11 cellular contexts compared by ENCODE assay signal in the genomic region with DNA sequence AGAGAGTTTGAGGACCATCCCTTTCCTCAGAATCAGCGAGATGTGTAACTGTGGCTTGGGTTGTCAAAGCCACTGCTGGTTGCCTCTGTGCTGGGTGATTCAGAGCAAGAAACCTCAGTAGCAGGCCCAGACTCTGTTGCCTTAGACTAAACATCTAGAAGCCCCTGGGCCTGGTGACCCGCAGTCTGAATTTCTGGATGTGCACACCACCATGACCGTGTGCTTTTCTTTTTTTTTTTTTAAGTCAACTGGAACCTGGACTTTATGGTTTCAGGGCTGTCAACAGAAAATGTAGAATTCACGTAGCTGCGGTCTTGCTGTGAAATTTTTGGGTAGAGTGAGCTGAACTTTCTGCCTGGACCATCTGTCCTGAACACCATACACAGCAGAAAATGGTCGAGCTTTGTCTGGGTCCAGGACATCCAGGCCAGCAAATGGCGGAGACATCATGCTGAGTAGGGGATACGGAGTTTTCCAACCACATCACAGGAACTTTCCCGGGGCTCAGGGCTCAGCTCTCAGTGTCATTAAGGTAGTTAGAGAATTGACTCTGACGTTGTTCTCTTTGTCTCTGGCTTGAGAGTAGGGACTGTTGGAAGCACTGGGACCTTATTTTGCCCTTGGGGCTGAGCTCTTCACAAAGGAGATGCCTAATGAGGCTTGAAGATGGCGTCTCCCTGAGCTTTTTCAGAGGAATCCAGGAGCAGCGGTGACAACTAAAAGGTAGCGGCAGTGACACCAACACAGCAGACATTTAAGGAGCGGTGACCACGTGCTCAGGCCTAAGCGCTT. TPM values are rescaled to one million over a fixed set of nuclear protein-coding genes. Genes with fewer than 3 reads are reported as not detected.
DNase-seq lines count a peak whose midpoint lies in the region; ATAC-seq, FAIRE-seq and TF ChIP-seq lines count a peak whose summit lies in the region.
"Had no signal": no experiment of that assay in that cellular context is flagged by ENCODE, and none has a peak within 500 bp of the region (broad histone marks: within the 10 kb centered on the region; RNA-seq: fewer than 3 reads in every experiment).

No MANE protein-coding gene starts in this region.

- no peaks in the 10 kb centered on the region for H3K36me3 Mint-ChIP-seq in activated T-helper 17 cell treated with anti-CD3 and anti-CD28 coated beads, Interleukin-2, amount 50 U/mL, for 72 hours (ENCODE audit: low read depth)

- FAIRE-seq in GM12892 (lab: Jason Lieb, UNC): peak; percentile 82

- H3K27me3 Mint-ChIP-seq in activated T-helper 17 cell treated with anti-CD3 and anti-CD28 coated beads, Interleukin-2, amount 50 U/mL, for 72 hours: no peaks in the 10 kb centered on the region
- H3K27me3 Mint-ChIP-seq: CD4-positive, alpha-beta T cell had no signal

- H3K4me3 Mint-ChIP-seq in activated T-helper 17 cell treated with anti-CD3 and anti-CD28 coated beads, Interleukin-2, amount 50 U/mL, for 72 hours: peak overlapping the region; percentile 15
- H3K4me3 Mint-ChIP-seq: CD4-positive, alpha-beta T cell had no signal

- H3K4me1 Mint-ChIP-seq in activated T-helper 17 cell treated with anti-CD3 and anti-CD28 coated beads, Interleukin-2, amount 50 U/mL, for 72 hours: peaks cover 26% of the 10 kb centered on the region

- TF ChIP-seq POLR2A in GM12892 (IDR thresholded peaks at IDR 0.05; ENCODE audit: low read depth, low read length): no peak

- H3K9me3 Mint-ChIP-seq in activated T-helper 17 cell treated with anti-CD3 and anti-CD28 coated beads, Interleukin-2, amount 50 U/mL, for 72 hours: no peaks in the 10 kb centered on the region
- H3K9me3 Mint-ChIP-seq: CD4-positive, alpha-beta T cell had no signal

- intact Hi-C loops in left colon (cut with DNase I, micrococcal nuclease): no loop called here

- ATAC-seq in GM19351 (IDR thresholded peaks at IDR 0.05; ENCODE audit: unreplicated experiment) (peak; percentile 54), HG02938 (IDR thresholded peaks at IDR 0.05; ENCODE audit: unreplicated experiment) (peak; percentile 54), left colon (no peak)
- ATAC-seq in activated T-helper 17 cell treated with anti-CD3 and anti-CD28 coated beads, Interleukin-2, amount 50 U/mL, for 72 hours (replicated peaks): peak; percentile 73

- no peak overlapping the region for H3K4me3 ChIP-seq in effector memory CD4-positive, alpha-beta T cell (ENCODE audit: insufficient read depth, low read depth, low read length, poor library complexity, severe bottlenecking)

- H3K9me3 ChIP-seq in effector memory CD4-positive, alpha-beta T cell (ENCODE audit: control insufficient read depth, low read length): no peaks in the 10 kb centered on the region

- DNase-seq in GM12892 (ENCODE audit: insufficient read length): no peak
- no peak for DNase-seq in cerebellar nuclear complex (lab: John Stamatoyannopoulos, UW)
- no peak for DNase-seq in effector memory CD4-positive, alpha-beta T cell
- no peak for DNase-seq in left colon
- DNase-seq in C1 segment of cervical spinal cord (lab: John Stamatoyannopoulos, UW): no peak
- DNase-seq: CD4-positive, alpha-beta T cell; RPMI8226 had no signal

- no peaks in the 10 kb centered on the region for H3K27me3 ChIP-seq in effector memory CD4-positive, alpha-beta T cell (replicated peaks; ENCODE audit: control insufficient read depth, insufficient read depth, low read length, poor library complexity, severe bottlenecking)

- no peaks in the 10 kb centered on the region for H3K36me3 ChIP-seq in effector memory CD4-positive, alpha-beta T cell (ENCODE audit: control insufficient read depth, insufficient read depth, low read length)

- H3K27ac Mint-ChIP-seq in activated T-helper 17 cell treated with anti-CD3 and anti-CD28 coated beads, Interleukin-2, amount 50 U/mL, for 72 hours: peak overlapping the region; percentile 55
- H3K27ac Mint-ChIP-seq: CD4-positive, alpha-beta T cell had no signal

- peaks cover 3% of the 10 kb centered on the region for H3K4me1 ChIP-seq in effector memory CD4-positive, alpha-beta T cell (ENCODE audit: control insufficient read depth, insufficient read depth, low read length, poor library complexity, severe bottlenecking)

- no peak overlapping the region for H3K27ac ChIP-seq in effector memory CD4-positive, alpha-beta T cell (ENCODE audit: insufficient read depth, low read length, poor library complexity, severe bottlenecking)
- H3K27ac ChIP-seq: HL-60 had no signal

RNA-seq across cellular contexts. Expression of gene BATF, which starts 23.0 kb away (rescaled TPM):
- 72.4 TPM for polyA plus RNA-seq in GM12892 (2012; ENCODE audit: missing spikeins)
- 100 to 1,000 TPM; 123 to 211 TPM for total RNA-seq in activated T-helper 17 cell treated with anti-CD3 and anti-CD28 coated beads, Interleukin-2, amount 50 U/mL, for 72 hours
- 1 to 10 TPM in 1 of 2 donors, under 1 TPM in 1; 0.67 to 1.3 TPM for total RNA-seq in left colon

Comparison
In these comparisons a context has a peak if more than half of its experiments do, and no peak if none do; other contexts are left out.
1. RNA of gene BATF, which starts 23.0 kb away (total RNA-seq): 123 to 211 TPM in activated T-helper 17 cell treated with anti-CD3 and anti-CD28 coated beads, Interleukin-2, amount 50 U/mL, for 72 hours; 0.67 to 1.3 TPM in left colon; every median in the first group is over 10 times any median in the second.